Comparison of ENCODE assay signal across 10 cellular contexts in genomic region chr22:29005754-29006153, GRCh38. TPM values are rescaled to one million over a fixed set of nuclear protein-coding genes. Genes with fewer than 3 reads are reported as not detected.
DNase-seq lines count a peak whose midpoint lies in the region; ATAC-seq and TF ChIP-seq lines count a peak whose summit lies in the region.
"Not testable (repeated sequence)": the region's sequence is repeated elsewhere in the genome, so short reads cannot be mapped to it uniquely, and the experiment has no call there.
"Had no signal": no experiment of that assay in that cellular context is flagged by ENCODE, and none has a peak within 500 bp of the region (broad histone marks: within the 10 kb centered on the region; RNA-seq: fewer than 3 reads in every experiment).

No MANE protein-coding gene starts in this region.

- TF ChIP-seq EP300 in neural cell (conservative IDR thresholded peaks at IDR 0.05; ENCODE audit: poor library complexity, severe bottlenecking); stomach (IDR thresholded peaks at IDR 0.05): not testable (repeated sequence)

- peaks cover 73% of the 10 kb centered on the region for H3K79me2 ChIP-seq in GM23338 (replicated peaks; ENCODE audit: insufficient read depth)
- H3K79me2 ChIP-seq in mesendoderm (ENCODE audit: control insufficient read depth, insufficient read depth, low read length); neural cell (replicated peaks; ENCODE audit: insufficient read depth, low read length): not testable (repeated sequence)

- H3K4me1 Mint-ChIP-seq in GM23338 (peaks cover 57% of the 10 kb centered on the region), brain (peaks cover 79% of the 10 kb centered on the region), endodermal cell (peaks cover 48% of the 10 kb centered on the region)

- intact Hi-C loops in stomach (cut with DNase I; ENCODE audit: low total_unique reads), result not testable (repeated sequence)

- peak overlapping the region; percentile 3 for H3K18ac ChIP-seq in mesendoderm (ENCODE audit: low read length)

- not testable (repeated sequence) for H2AK5ac ChIP-seq in mesendoderm (ENCODE audit: low read length)

- H3K9me2 ChIP-seq in GM23338 (ENCODE audit: insufficient read depth); neural cell (ENCODE audit: insufficient read depth, low read length): not testable (repeated sequence)

- DNase-seq in GM23338 (ENCODE audit: low spot score); NT2/D1 (ENCODE audit: low read depth, low spot score); endodermal cell; mesendoderm; stomach: not testable (repeated sequence)

- not testable (repeated sequence) for H3K4me3 Mint-ChIP-seq in GM23338, endodermal cell
- peak overlapping the region; percentile 74 to 79 (median 76) for H3K4me3 Mint-ChIP-seq in brain

- H3K4me3 ChIP-seq in GM23338; NT2/D1 (ENCODE audit: insufficient read length, low read depth); endodermal cell (ENCODE audit: low read length); mesendoderm (ENCODE audit: low read length); neural cell (ENCODE audit: low read length); stomach: not testable (repeated sequence)

- not testable (repeated sequence) for H3K27me3 ChIP-seq in GM23338 (ENCODE audit: insufficient read depth); NT2/D1 (ENCODE audit: insufficient read depth, insufficient read length); endodermal cell (ENCODE audit: control insufficient read depth, insufficient read depth, low read length, poor library complexity, severe bottlenecking); mesendoderm (ENCODE audit: insufficient read depth, low read length, poor library complexity); neural cell (ENCODE audit: insufficient read depth, low read depth, low read length); stomach

- H3K56ac ChIP-seq in mesendoderm (ENCODE audit: low read length), result peak overlapping the region; percentile 81

- H3K36me3 ChIP-seq in GM23338 (ENCODE audit: insufficient read depth); NT2/D1 (ENCODE audit: insufficient read depth, insufficient read length, low read length); endodermal cell (ENCODE audit: control insufficient read depth, insufficient read depth, low read length); mesendoderm (ENCODE audit: control insufficient read depth, insufficient read depth, low read length); neural cell (ENCODE audit: insufficient read depth, low read length); stomach: not testable (repeated sequence)

- not testable (repeated sequence) for H3K9me3 Mint-ChIP-seq in GM23338, brain, endodermal cell

- H3K9me3 ChIP-seq in NT2/D1 (ENCODE audit: insufficient read depth, low read length); endodermal cell (ENCODE audit: control insufficient read depth, low read length); neural cell (ENCODE audit: low read length); stomach: not testable (repeated sequence)

- H4K20me1 ChIP-seq in GM23338 (replicated peaks; ENCODE audit: insufficient read depth); neural cell (ENCODE audit: insufficient read depth): not testable (repeated sequence)

- peaks cover 14% of the 10 kb centered on the region; the same call in 1 of the 2 replicates for H3F3A ChIP-seq in GM23338 (replicated peaks; ENCODE audit: low read depth)
- H3F3A ChIP-seq in neural cell (ENCODE audit: insufficient read depth, low read length, poor library complexity, severe bottlenecking), result not testable (repeated sequence)

- not testable (repeated sequence) for H3K23ac ChIP-seq in mesendoderm (ENCODE audit: low read length)

- H3K27me3 Mint-ChIP-seq in GM23338 (ENCODE audit: insufficient read depth, low read depth, poor library complexity), result peaks cover 27% of the 10 kb centered on the region
- not testable (repeated sequence) for H3K27me3 Mint-ChIP-seq in brain; endodermal cell (ENCODE audit: insufficient read depth)

- TF ChIP-seq RAD21 in neural cell (conservative IDR thresholded peaks at IDR 0.05), result not testable (repeated sequence)

- H3K4me1 ChIP-seq in GM23338 (ENCODE audit: insufficient read depth) (peaks cover 64% of the 10 kb centered on the region), NT2/D1 (ENCODE audit: insufficient read depth, insufficient read length) (peaks cover 15% of the 10 kb centered on the region), endodermal cell (ENCODE audit: control insufficient read depth, insufficient read depth, low read length) (peaks cover 18% of the 10 kb centered on the region), mesendoderm (ENCODE audit: control insufficient read depth, low read depth, low read length) (peaks cover 20% of the 10 kb centered on the region), stomach (peaks cover 20 to 47% (median 31%) of the 10 kb centered on the region in 4 donors)

- not testable (repeated sequence) for H2BK120ac ChIP-seq in mesendoderm (ENCODE audit: low read depth, low read length)

- H4K8ac ChIP-seq in mesendoderm (ENCODE audit: low read depth, low read length), result not testable (repeated sequence)

- peak overlapping the region; percentile 72; the same call in 1 of the 2 replicates for H3K4me2 ChIP-seq in GM23338
- H3K4me2 ChIP-seq in mesendoderm (ENCODE audit: low read length); neural cell (ENCODE audit: low read length): not testable (repeated sequence)

- not testable (repeated sequence) for H3K79me1 ChIP-seq in mesendoderm (ENCODE audit: low read length)

- not testable (repeated sequence) for H2AFZ ChIP-seq in GM23338; neural cell (ENCODE audit: low read depth, low read length)

- H4K5ac ChIP-seq in mesendoderm (ENCODE audit: low read length), result not testable (repeated sequence)

- not testable (repeated sequence) for ATAC-seq in GM23338

- H2BK15ac ChIP-seq in mesendoderm (replicated peaks; ENCODE audit: low read depth), result not testable (repeated sequence)

- TF ChIP-seq POLR2A in stomach (IDR thresholded peaks at IDR 0.05), result not testable (repeated sequence)

- TF ChIP-seq CTCF in GM23338 (conservative IDR thresholded peaks at IDR 0.05; ENCODE audit: low read depth in 2 of 2); brain (conservative IDR thresholded peaks at IDR 0.05); endodermal cell (conservative IDR thresholded peaks at IDR 0.05); neural cell (IDR thresholded peaks at IDR 0.05; ENCODE audit: poor library complexity, severe bottlenecking); stomach (IDR thresholded peaks at IDR 0.05): not testable (repeated sequence)

- H2BK5ac ChIP-seq in mesendoderm (ENCODE audit: low read length), result not testable (repeated sequence)

- WGBS in endodermal cell (ENCODE audit: insufficient coverage in 1 of 2, insufficient read length in 1 of 2), 2 experiments, result 87 to 100% methylated on average over 1 to 8 of the region's 8 CpGs
- no CpG with 5 or more reads among the region's 8 CpGs for WGBS in mesendoderm (ENCODE audit: extremely low coverage, insufficient coverage, low lambda C conversion rate)
- 57 to 78% (median 67%) methylated on average over 8 of the region's 8 CpGs for WGBS in stomach, 5 donors

- H3K9ac ChIP-seq in NT2/D1 (ENCODE audit: insufficient read length, low read depth), result peak overlapping the region; percentile 66
- not testable (repeated sequence) for H3K9ac ChIP-seq in endodermal cell (ENCODE audit: extremely low read depth, low read length, poor library complexity, severe bottlenecking); mesendoderm (ENCODE audit: low read length); neural cell (ENCODE audit: low read length)

- H3K27ac Mint-ChIP-seq in GM23338, result not testable (repeated sequence)
- H3K27ac Mint-ChIP-seq in brain, result peak overlapping the region in 4 of 5 experiments; percentile 89 to 98 (median 98)
- H3K27ac Mint-ChIP-seq in endodermal cell, result peak overlapping the region; percentile 48

- not testable (repeated sequence) for H3K36me3 Mint-ChIP-seq in GM23338 (ENCODE audit: low read depth); brain; endodermal cell (ENCODE audit: low read depth)

- not testable (repeated sequence) for H3K4ac ChIP-seq in mesendoderm (ENCODE audit: low read depth, low read length)

- H3K27ac ChIP-seq in GM23338 (ENCODE audit: low read depth) (peak overlapping the region; percentile 95), endodermal cell (ENCODE audit: low read depth, low read length) (peak overlapping the region; percentile 99), mesendoderm (ENCODE audit: low read depth, low read length) (peak overlapping the region; percentile 97), neural cell (ENCODE audit: low read length) (peak overlapping the region; percentile 74), stomach (peak overlapping the region in 3 of 5 donors; percentile 54 to 73 (median 70))

RNA-seq across cellular contexts. Expression of gene C22orf31, which starts 55.9 kb away (rescaled TPM):
- total RNA-seq in GM23338 (2014; rRNA removed; shearing (Covaris generic)), result not detected in 2 replicates
- polyA plus RNA-seq in GM23338 (2016; fragmentation: Nextera tagmentation; extraction: Ambion mirVana), result 0.36 TPM in 1 of 2 replicates, not detected in the other
- polyA plus RNA-seq in brain (ENCODE audit: insufficient read depth, low read depth, low replicate concordance), result 0.36 TPM
- total RNA-seq in endodermal cell, result not detected
- polyA plus RNA-seq in endodermal cell (2013, experiment 1 of 2), result not detected
- not detected for polyA plus RNA-seq in endodermal cell (2013, experiment 2 of 2)
- not detected for polyA plus RNA-seq in mesendoderm (2013, experiment 1 of 2)
- not detected for polyA plus RNA-seq in mesendoderm (2013, experiment 2 of 2)
- not detected in 2 replicates for polyA plus RNA-seq in neural cell
- not detected in 2 replicates for polyA minus RNA-seq in neural cell
- under 1 TPM in 1 of 5 donors, not detected in 4; 0.55 TPM for total RNA-seq in stomach
- not detected for polyA plus RNA-seq in stomach
- total RNA-seq: CD8-positive, alpha-beta memory T cell; H4 had no signal
- polyA plus RNA-seq: CD8-positive, alpha-beta memory T cell; IgD-negative memory B cell had no signal
